In genomic region chr6:12555267-12555666, GRCh38 we compare ENCODE assay signal across 25 cellular contexts.
DNase-seq lines count a peak whose midpoint lies in the region; ATAC-seq and TF ChIP-seq lines count a peak whose summit lies in the region.
"Had no signal": no experiment of that assay in that cellular context is flagged by ENCODE, and none has a peak within 500 bp of the region (broad histone marks: within the 10 kb centered on the region; RNA-seq: fewer than 3 reads in every experiment).

No MANE protein-coding gene starts in this region.

- in situ Hi-C loops in GM23248 (cut with MboI) = no loop called here

- peaks cover 6% of the 10 kb centered on the region; the same call in 1 of the 2 replicates for H3K4me1 ChIP-seq in GM23248 (ENCODE audit: insufficient read depth)
- H3K4me1 ChIP-seq: adrenal gland, BE2C, lower lobe of right lung, Peyer's patch, psoas muscle, SJSA1 had no signal

- no peaks in the 10 kb centered on the region for H3K9me3 ChIP-seq in GM23248 (ENCODE audit: low read depth)
- H3K9me3 ChIP-seq in MG63 = peaks cover 13% of the 10 kb centered on the region
- H3K9me3 ChIP-seq: adrenal gland, BE2C, esophagus squamous epithelium, lower lobe of right lung, Peyer's patch, psoas muscle had no signal

- ATAC-seq in HG03108 (IDR thresholded peaks at IDR 0.05; ENCODE audit: unreplicated experiment) (no peak), HG03460 (IDR thresholded peaks at IDR 0.05; ENCODE audit: unreplicated experiment) (no peak)
- ATAC-seq: lower lobe of right lung; psoas muscle; stimulated activated naive CD8-positive, alpha-beta T cell treated with anti-CD3 and anti-CD28 coated beads, Interleukin-15, amount 100 ng/mL, for 72 hours had no signal

- TF ChIP-seq CTCF in fibroblast of mammary gland (conservative IDR thresholded peaks at IDR 0.05; ENCODE audit: control insufficient read depth, insufficient read depth, low read depth, low read length) = no peak

- no peaks in the 10 kb centered on the region for H3F3A ChIP-seq in GM23248 (ENCODE audit: insufficient read depth)

- H3K4me2 ChIP-seq in GM23248 (ENCODE audit: unreplicated experiment) = peak overlapping the region; percentile 18

- H3K9me2 ChIP-seq in GM23248 (ENCODE audit: insufficient read depth) = no peaks in the 10 kb centered on the region

- no peaks in the 10 kb centered on the region for H3K79me2 ChIP-seq in GM23248 (ENCODE audit: insufficient read depth)

- DNase-seq in GM23248 (peak; percentile 89), amniotic epithelial cell (ENCODE audit: low read depth) (peak; percentile 76), fibroblast of mammary gland (ENCODE audit: low read depth) (peak; percentile 38), stromal cell of bone marrow (ENCODE audit: low read depth) (peak; percentile 56), MG63 (no peak)
- DNase-seq: activated CD4-positive, alpha-beta T cell treated with anti-CD3 and anti-CD28 coated beads, Interleukin-2, amount 50 U/mL, for 1 hour; activated CD8-positive, alpha-beta memory T cell treated with anti-CD3 and anti-CD28 coated beads, Interleukin-2, amount 50 U/mL, for 4 hours; activated effector memory CD4-positive, alpha-beta T cell treated with anti-CD3 and anti-CD28 coated beads, Interleukin-2, amount 50 U/mL, for 16 hours; adrenal gland; BE2C; COR-L47; effector CD4-positive, alpha-beta T cell; esophagus squamous epithelium; hippocampal formation; lower lobe of right lung; NCI-H187 treated with DMSO at 0.1 percent for 48 hours; NCI-H446; Peyer's patch; psoas muscle; stimulated activated CD4-positive, alpha-beta T cell treated with anti-CD3 and anti-CD28 coated beads, Interleukin-4, amount 100 ng/mL, for 4 hours; stimulated activated naive CD8-positive, alpha-beta T cell treated with anti-CD3 and anti-CD28 coated beads, Interleukin-15, amount 100 ng/mL, for 72 hours had no signal

- no peaks in the 10 kb centered on the region for H3K36me3 ChIP-seq in GM23248 (ENCODE audit: low read depth)
- no peaks in the 10 kb centered on the region for H3K36me3 ChIP-seq in MG63
- H3K36me3 ChIP-seq: adrenal gland, BE2C, esophagus squamous epithelium, lower lobe of right lung, Peyer's patch, SJSA1 had no signal

- no peak overlapping the region for H2AFZ ChIP-seq in GM23248

- 0 out of 2 replicates have a peak overlapping the region, but pooled peaks have one; percentile 5 for H3K27ac ChIP-seq in GM23248
- H3K27ac ChIP-seq: adrenal gland, esophagus squamous epithelium, HL-60, lower lobe of right lung, Peyer's patch, psoas muscle, SJSA1 had no signal

- WGBS in GM23248 (ENCODE audit: low coverage in 1 of 2, low lambda C conversion rate in 2 of 2, missing lambda C conversion rate in 2 of 2), 2 experiments = 0 to 3% methylated on average over 2 of the region's 2 CpGs

- no peak overlapping the region for H3K4me3 ChIP-seq in GM23248
- no peak overlapping the region for H3K4me3 ChIP-seq in fibroblast of mammary gland (ENCODE audit: control insufficient read depth, low read depth, low read length)
- no peak overlapping the region for H3K4me3 ChIP-seq in MG63
- H3K4me3 ChIP-seq: adrenal gland, esophagus squamous epithelium, lower lobe of right lung, Peyer's patch, psoas muscle, SJSA1 had no signal

- H3K9ac ChIP-seq in GM23248 = no peak overlapping the region

- H3K27me3 ChIP-seq in GM23248 (replicated peaks; ENCODE audit: insufficient read depth) (no peaks in the 10 kb centered on the region), MG63 (no peaks in the 10 kb centered on the region)
- H3K27me3 ChIP-seq: adrenal gland, BE2C, esophagus squamous epithelium, Peyer's patch, SJSA1 had no signal

- no peaks in the 10 kb centered on the region for H4K20me1 ChIP-seq in GM23248 (ENCODE audit: insufficient read depth)
